Comparison of ENCODE assay signal across 11 cellular contexts in genomic region chr3:14725015-14725431, GRCh38. TPM values are rescaled to one million over a fixed set of nuclear protein-coding genes. Genes with fewer than 3 reads are reported as not detected.
DNase-seq lines count a peak whose midpoint lies in the region; ATAC-seq and TF ChIP-seq lines count a peak whose summit lies in the region.
"Had no signal": no experiment of that assay in that cellular context is flagged by ENCODE, and none has a peak within 500 bp of the region (broad histone marks: within the 10 kb centered on the region; RNA-seq: fewer than 3 reads in every experiment).

No MANE protein-coding gene starts in this region.

- H3K4me1 ChIP-seq in colonic mucosa (no peaks in the 10 kb centered on the region), right lobe of liver (peaks cover 0 to 22% (median 3%) of the 10 kb centered on the region in 4 donors), stomach smooth muscle (ENCODE audit: control insufficient read depth, insufficient read depth, low read length) (peaks cover 18% of the 10 kb centered on the region)

- TF ChIP-seq CTCF in colonic mucosa (IDR thresholded peaks at IDR 0.05) (no peak), right lobe of liver (IDR thresholded peaks at IDR 0.05) (no peak)

- no peak for TF ChIP-seq POLR2A in right lobe of liver (IDR thresholded peaks at IDR 0.05)

- no peak overlapping the region for H3K4me3 ChIP-seq in colonic mucosa
- H3K4me3 ChIP-seq in right lobe of liver, result no peak overlapping the region
- H3K4me3 ChIP-seq in stomach smooth muscle (ENCODE audit: low read length in 2 of 2), result no peak overlapping the region

- DNase-seq in HCEC 1CT (peak; percentile 75), colonic mucosa (no peak), right lobe of liver (no peak), putamen (ENCODE audit: low spot score) (no peak), GF-D8 (lab: John Stamatoyannopoulos, UW) (no peak), SIG-M5 (lab: John Stamatoyannopoulos, UW) (no peak)
- DNase-seq: activated T-cell treated with anti-CD3 and anti-CD28 coated beads, Interleukin-2, amount 50 U/mL, for 24 hours; midbrain; stimulated activated CD4-positive, alpha-beta T cell treated with anti-CD3 and anti-CD28 coated beads, Interleukin-12 subunit alpha, Interleukin-12 subunit beta, amount 100 ng/mL, for 4 hours had no signal

- H3K9me3 ChIP-seq in colonic mucosa (no peaks in the 10 kb centered on the region), right lobe of liver (no peaks in the 10 kb centered on the region), stomach smooth muscle (ENCODE audit: control insufficient read depth in 2 of 2, low read length in 2 of 2) (no peaks in the 10 kb centered on the region)

- no peaks in the 10 kb centered on the region for H3K36me3 ChIP-seq in colonic mucosa
- H3K36me3 ChIP-seq in right lobe of liver, result no peaks in the 10 kb centered on the region
- no peaks in the 10 kb centered on the region for H3K36me3 ChIP-seq in stomach smooth muscle (ENCODE audit: control insufficient read depth in 2 of 2, insufficient read depth in 2 of 2, low read length in 2 of 2)

- intact Hi-C loops in colonic mucosa (cut with DNase I), result no loop called here
- intact Hi-C loops in right lobe of liver (cut with DNase I), result no loop called here

- H3K27ac ChIP-seq in colonic mucosa (peak overlapping the region; percentile 25), right lobe of liver (no peak overlapping the region), stomach smooth muscle (ENCODE audit: low read length) (peak overlapping the region; percentile 49)

- peak; percentile 74 to 82 (median 80) for ATAC-seq in right lobe of liver
- no peak for ATAC-seq in HG03432 (IDR thresholded peaks at IDR 0.05; ENCODE audit: unreplicated experiment)

- no peaks in the 10 kb centered on the region for H3K27me3 ChIP-seq in colonic mucosa
- H3K27me3 ChIP-seq in right lobe of liver, result no peaks in the 10 kb centered on the region
- H3K27me3 ChIP-seq in stomach smooth muscle (ENCODE audit: control insufficient read depth in 1 of 2, insufficient read depth in 2 of 2, low read length in 2 of 2), result no peaks in the 10 kb centered on the region

- WGBS in right lobe of liver (ENCODE audit: insufficient coverage, low coverage, low lambda C conversion rate, missing lambda C conversion rate), result 38% methylated on average over 5 of the region's 5 CpGs

- H3K9ac ChIP-seq in colonic mucosa (ENCODE audit: low read depth in 2 of 2, low read length in 2 of 2), result no peak overlapping the region
- H3K9ac ChIP-seq in stomach smooth muscle (ENCODE audit: low read length in 2 of 2), result no peak overlapping the region

RNA-seq across cellular contexts. Expression of gene C3orf20, which starts 50.1 kb away (rescaled TPM):
- total RNA-seq in colonic mucosa, result under 1 TPM in 1 of 2 donors, not detected in 1; 0.08 TPM
- total RNA-seq in right lobe of liver, result under 1 TPM in 2 of 6 experiments, not detected in 4; 0.09 to 0.11 TPM

Comparison
In these comparisons a context has a peak if more than half of its experiments do, and no peak if none do; other contexts are left out.
1. H3K27ac ChIP-seq: peak in colonic mucosa (single experiment) and stomach smooth muscle (single experiment); none in right lobe of liver (0 of 3).